ENCODE assay signal across 1 cellular context in the genomic region with DNA sequence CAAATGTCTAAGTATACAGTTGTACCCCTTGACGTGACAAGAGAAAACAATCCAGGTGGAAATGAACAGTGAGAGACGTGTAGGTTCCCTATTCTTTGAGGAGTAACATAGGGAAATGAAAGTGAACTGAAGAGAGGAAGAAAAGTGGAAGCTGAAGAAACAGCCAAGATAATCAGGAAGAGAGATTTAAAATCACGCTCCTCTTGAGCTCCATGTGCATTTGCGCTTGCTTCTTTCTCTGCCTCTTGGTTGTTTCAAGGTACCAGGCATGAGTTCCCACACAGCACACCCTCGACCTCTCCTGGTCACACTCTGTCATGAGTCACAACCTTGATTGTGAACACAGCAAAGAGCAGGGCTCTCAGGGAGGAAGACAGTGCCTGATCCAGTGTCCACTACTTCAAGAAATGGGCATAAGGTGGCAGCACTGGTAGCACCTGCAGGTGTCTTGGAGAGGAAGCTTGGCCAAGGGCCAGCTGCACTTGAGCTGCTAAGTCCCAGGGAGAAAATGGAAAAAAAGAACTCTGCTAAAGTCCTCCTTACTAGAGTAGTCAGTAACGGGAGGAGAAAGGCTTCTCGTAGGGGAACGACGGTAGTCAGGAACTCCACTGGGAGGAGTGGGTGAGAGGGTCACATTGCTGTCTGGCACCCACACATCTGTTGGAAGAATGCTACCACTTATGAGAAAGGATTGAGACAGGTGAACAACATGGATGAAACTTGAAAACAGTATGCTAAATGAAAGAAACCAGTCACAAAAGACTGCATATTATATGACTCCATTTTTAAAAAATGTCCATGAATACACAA.
TF ChIP-seq lines count a peak whose summit lies in the region.

No MANE protein-coding gene starts in this region.

TF ChIP-seq in K562, 482 proteins besides CTCF, POLR2A, EP300 and RAD21 (continued from another document and continues in another):
- no peak for TF ChIP-seq ATF1 (CRISPR knock-in tag; IDR thresholded peaks at IDR 0.05)
- TF ChIP-seq ATF1 (tag; IDR thresholded peaks at IDR 0.05) = peak; percentile 34; the same call in 1 of the 2 replicates
- no peak for TF ChIP-seq ETV5 (CRISPR knock-in tag; IDR thresholded peaks at IDR 0.05; ENCODE audit: low read depth)
- TF ChIP-seq KAT2B (IDR thresholded peaks at IDR 0.05; ENCODE audit: low read depth, low read length) = no peak
- no peak for TF ChIP-seq KAT7 (CRISPR knock-in tag; IDR thresholded peaks at IDR 0.05; ENCODE audit: borderline replicate concordance)
- no peak for TF ChIP-seq GATAD2B (IDR thresholded peaks at IDR 0.05; ENCODE audit: borderline replicate concordance)
- TF ChIP-seq, protein P1, sequence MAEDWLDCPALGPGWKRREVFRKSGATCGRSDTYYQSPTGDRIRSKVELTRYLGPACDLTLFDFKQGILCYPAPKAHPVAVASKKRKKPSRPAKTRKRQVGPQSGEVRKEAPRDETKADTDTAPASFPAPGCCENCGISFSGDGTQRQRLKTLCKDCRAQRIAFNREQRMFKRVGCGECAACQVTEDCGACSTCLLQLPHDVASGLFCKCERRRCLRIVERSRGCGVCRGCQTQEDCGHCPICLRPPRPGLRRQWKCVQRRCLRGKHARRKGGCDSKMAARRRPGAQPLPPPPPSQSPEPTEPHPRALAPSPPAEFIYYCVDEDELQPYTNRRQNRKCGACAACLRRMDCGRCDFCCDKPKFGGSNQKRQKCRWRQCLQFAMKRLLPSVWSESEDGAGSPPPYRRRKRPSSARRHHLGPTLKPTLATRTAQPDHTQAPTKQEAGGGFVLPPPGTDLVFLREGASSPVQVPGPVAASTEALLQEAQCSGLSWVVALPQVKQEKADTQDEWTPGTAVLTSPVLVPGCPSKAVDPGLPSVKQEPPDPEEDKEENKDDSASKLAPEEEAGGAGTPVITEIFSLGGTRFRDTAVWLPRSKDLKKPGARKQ (CRISPR knock-in tag; IDR thresholded peaks at IDR 0.05) = no peak
- no peak for TF ChIP-seq MCM5 (IDR thresholded peaks at IDR 0.05; ENCODE audit: low read depth)
- no peak for TF ChIP-seq HIVEP1 (CRISPR knock-in tag; IDR thresholded peaks at IDR 0.05)
- no peak for TF ChIP-seq ZNF121 (CRISPR knock-in tag; conservative IDR thresholded peaks at IDR 0.05)
- TF ChIP-seq NELFE (IDR thresholded peaks at IDR 0.05; ENCODE audit: insufficient read depth, insufficient read length) = no peak
- TF ChIP-seq GTF2E2 (tag; IDR thresholded peaks at IDR 0.05) = no peak
- no peak for TF ChIP-seq CREB1 (IDR thresholded peaks at IDR 0.05)
- TF ChIP-seq CREB1 (CRISPR knock-in tag; IDR thresholded peaks at IDR 0.05) = peak; percentile 63; the same call in 1 of the 2 replicates
- no peak for TF ChIP-seq ZNF133 (CRISPR knock-in tag; IDR thresholded peaks at IDR 0.05)
- TF ChIP-seq, protein P2, sequence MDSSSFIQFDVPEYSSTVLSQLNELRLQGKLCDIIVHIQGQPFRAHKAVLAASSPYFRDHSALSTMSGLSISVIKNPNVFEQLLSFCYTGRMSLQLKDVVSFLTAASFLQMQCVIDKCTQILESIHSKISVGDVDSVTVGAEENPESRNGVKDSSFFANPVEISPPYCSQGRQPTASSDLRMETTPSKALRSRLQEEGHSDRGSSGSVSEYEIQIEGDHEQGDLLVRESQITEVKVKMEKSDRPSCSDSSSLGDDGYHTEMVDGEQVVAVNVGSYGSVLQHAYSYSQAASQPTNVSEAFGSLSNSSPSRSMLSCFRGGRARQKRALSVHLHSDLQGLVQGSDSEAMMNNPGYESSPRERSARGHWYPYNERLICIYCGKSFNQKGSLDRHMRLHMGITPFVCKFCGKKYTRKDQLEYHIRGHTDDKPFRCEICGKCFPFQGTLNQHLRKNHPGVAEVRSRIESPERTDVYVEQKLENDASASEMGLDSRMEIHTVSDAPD (CRISPR knock-in tag; IDR thresholded peaks at IDR 0.05) = no peak
- peak; percentile 49; the same call in 1 of the 2 replicates for TF ChIP-seq TCF3 (CRISPR knock-in tag; IDR thresholded peaks at IDR 0.05)
- TF ChIP-seq, protein P3, sequence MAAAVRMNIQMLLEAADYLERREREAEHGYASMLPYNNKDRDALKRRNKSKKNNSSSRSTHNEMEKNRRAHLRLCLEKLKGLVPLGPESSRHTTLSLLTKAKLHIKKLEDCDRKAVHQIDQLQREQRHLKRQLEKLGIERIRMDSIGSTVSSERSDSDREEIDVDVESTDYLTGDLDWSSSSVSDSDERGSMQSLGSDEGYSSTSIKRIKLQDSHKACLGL (CRISPR knock-in tag; IDR thresholded peaks at IDR 0.05; ENCODE audit: borderline replicate concordance, poor library complexity, severe bottlenecking) = no peak
- TF ChIP-seq, protein P4, sequence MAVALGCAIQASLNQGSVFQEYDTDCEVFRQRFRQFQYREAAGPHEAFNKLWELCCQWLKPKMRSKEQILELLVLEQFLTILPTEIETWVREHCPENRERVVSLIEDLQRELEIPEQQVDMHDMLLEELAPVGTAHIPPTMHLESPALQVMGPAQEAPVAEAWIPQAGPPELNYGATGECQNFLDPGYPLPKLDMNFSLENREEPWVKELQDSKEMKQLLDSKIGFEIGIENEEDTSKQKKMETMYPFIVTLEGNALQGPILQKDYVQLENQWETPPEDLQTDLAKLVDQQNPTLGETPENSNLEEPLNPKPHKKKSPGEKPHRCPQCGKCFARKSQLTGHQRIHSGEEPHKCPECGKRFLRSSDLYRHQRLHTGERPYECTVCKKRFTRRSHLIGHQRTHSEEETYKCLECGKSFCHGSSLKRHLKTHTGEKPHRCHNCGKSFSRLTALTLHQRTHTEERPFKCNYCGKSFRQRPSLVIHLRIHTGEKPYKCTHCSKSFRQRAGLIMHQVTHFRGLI (CRISPR knock-in tag; IDR thresholded peaks at IDR 0.05) = no peak
- TF ChIP-seq SPI1 (IDR thresholded peaks at IDR 0.05; ENCODE audit: borderline replicate concordance, low read depth, low read length) = peak; percentile 39; the same call in 1 of the 2 replicates
- no peak for TF ChIP-seq ZKSCAN1 (IDR thresholded peaks at IDR 0.05; ENCODE audit: low read depth, low read length)
- TF ChIP-seq, protein P5, sequence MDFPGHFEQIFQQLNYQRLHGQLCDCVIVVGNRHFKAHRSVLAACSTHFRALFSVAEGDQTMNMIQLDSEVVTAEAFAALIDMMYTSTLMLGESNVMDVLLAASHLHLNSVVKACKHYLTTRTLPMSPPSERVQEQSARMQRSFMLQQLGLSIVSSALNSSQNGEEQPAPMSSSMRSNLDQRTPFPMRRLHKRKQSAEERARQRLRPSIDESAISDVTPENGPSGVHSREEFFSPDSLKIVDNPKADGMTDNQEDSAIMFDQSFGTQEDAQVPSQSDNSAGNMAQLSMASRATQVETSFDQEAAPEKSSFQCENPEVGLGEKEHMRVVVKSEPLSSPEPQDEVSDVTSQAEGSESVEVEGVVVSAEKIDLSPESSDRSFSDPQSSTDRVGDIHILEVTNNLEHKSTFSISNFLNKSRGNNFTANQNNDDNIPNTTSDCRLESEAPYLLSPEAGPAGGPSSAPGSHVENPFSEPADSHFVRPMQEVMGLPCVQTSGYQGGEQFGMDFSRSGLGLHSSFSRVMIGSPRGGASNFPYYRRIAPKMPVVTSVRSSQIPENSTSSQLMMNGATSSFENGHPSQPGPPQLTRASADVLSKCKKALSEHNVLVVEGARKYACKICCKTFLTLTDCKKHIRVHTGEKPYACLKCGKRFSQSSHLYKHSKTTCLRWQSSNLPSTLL (IDR thresholded peaks at IDR 0.05) = no peak
- peak in 1 of 2 experiments; percentile 69; a peak in 1 of 4 replicates for TF ChIP-seq KDM4B (IDR thresholded peaks at IDR 0.05; ENCODE audit: borderline replicate concordance in 2 of 2, low read depth in 1 of 2)
- TF ChIP-seq RFX1 (IDR thresholded peaks at IDR 0.05) = no peak
- TF ChIP-seq POLR2G (IDR thresholded peaks at IDR 0.05; ENCODE audit: low read depth, low read length) = no peak
- TF ChIP-seq, protein P6, sequence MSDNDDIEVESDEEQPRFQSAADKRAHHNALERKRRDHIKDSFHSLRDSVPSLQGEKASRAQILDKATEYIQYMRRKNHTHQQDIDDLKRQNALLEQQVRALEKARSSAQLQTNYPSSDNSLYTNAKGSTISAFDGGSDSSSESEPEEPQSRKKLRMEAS (CRISPR knock-in tag; IDR thresholded peaks at IDR 0.05) = peak; percentile 28; the same call in 1 of the 2 replicates
- TF ChIP-seq, protein P7, sequence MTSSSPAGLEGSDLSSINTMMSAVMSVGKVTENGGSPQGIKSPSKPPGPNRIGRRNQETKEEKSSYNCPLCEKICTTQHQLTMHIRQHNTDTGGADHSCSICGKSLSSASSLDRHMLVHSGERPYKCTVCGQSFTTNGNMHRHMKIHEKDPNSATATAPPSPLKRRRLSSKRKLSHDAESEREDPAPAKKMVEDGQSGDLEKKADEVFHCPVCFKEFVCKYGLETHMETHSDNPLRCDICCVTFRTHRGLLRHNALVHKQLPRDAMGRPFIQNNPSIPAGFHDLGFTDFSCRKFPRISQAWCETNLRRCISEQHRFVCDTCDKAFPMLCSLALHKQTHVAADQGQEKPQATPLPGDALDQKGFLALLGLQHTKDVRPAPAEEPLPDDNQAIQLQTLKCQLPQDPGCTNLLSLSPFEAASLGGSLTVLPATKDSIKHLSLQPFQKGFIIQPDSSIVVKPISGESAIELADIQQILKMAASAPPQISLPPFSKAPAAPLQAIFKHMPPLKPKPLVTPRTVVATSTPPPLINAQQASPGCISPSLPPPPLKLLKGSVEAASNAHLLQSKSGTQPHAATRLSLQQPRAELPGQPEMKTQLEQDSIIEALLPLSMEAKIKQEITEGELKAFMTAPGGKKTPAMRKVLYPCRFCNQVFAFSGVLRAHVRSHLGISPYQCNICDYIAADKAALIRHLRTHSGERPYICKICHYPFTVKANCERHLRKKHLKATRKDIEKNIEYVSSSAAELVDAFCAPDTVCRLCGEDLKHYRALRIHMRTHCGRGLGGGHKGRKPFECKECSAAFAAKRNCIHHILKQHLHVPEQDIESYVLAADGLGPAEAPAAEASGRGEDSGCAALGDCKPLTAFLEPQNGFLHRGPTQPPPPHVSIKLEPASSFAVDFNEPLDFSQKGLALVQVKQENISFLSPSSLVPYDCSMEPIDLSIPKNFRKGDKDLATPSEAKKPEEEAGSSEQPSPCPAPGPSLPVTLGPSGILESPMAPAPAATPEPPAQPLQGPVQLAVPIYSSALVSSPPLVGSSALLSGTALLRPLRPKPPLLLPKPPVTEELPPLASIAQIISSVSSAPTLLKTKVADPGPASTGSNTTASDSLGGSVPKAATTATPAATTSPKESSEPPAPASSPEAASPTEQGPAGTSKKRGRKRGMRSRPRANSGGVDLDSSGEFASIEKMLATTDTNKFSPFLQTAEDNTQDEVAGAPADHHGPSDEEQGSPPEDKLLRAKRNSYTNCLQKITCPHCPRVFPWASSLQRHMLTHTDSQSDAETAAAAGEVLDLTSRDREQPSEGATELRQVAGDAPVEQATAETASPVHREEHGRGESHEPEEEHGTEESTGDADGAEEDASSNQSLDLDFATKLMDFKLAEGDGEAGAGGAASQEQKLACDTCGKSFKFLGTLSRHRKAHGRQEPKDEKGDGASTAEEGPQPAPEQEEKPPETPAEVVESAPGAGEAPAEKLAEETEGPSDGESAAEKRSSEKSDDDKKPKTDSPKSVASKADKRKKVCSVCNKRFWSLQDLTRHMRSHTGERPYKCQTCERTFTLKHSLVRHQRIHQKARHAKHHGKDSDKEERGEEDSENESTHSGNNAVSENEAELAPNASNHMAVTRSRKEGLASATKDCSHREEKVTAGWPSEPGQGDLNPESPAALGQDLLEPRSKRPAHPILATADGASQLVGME (CRISPR knock-in tag; IDR thresholded peaks at IDR 0.05) = 0 out of 2 replicates have a peak, but pooled peaks have one; percentile 25
- TF ChIP-seq RBM22 (IDR thresholded peaks at IDR 0.05; ENCODE audit: low read depth, low read length, poor library complexity, severe bottlenecking) = no peak
- TF ChIP-seq POLR3A (IDR thresholded peaks at IDR 0.05; ENCODE audit: borderline replicate concordance, extremely low read depth, insufficient read depth, insufficient read length) = no peak
- no peak for TF ChIP-seq ZNF408 (CRISPR knock-in tag; IDR thresholded peaks at IDR 0.05; ENCODE audit: low read depth)
- TF ChIP-seq ZNF778 (CRISPR knock-in tag; IDR thresholded peaks at IDR 0.05) = no peak
- 0 out of 2 replicates have a peak, but pooled peaks have one; percentile 65 for TF ChIP-seq TARDBP (IDR thresholded peaks at IDR 0.05)
- peak; percentile 58; the same call in 1 of the 2 replicates for TF ChIP-seq ZNF589 (CRISPR knock-in tag; IDR thresholded peaks at IDR 0.05; ENCODE audit: low read depth)
- TF ChIP-seq, protein P8, sequence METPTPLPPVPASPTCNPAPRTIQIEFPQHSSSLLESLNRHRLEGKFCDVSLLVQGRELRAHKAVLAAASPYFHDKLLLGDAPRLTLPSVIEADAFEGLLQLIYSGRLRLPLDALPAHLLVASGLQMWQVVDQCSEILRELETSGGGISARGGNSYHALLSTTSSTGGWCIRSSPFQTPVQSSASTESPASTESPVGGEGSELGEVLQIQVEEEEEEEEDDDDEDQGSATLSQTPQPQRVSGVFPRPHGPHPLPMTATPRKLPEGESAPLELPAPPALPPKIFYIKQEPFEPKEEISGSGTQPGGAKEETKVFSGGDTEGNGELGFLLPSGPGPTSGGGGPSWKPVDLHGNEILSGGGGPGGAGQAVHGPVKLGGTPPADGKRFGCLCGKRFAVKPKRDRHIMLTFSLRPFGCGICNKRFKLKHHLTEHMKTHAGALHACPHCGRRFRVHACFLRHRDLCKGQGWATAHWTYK (CRISPR knock-in tag; IDR thresholded peaks at IDR 0.05) = no peak
- TF ChIP-seq ZZZ3 (IDR thresholded peaks at IDR 0.05) = no peak
- no peak for TF ChIP-seq BCOR (IDR thresholded peaks at IDR 0.05)
- TF ChIP-seq ZFX (CRISPR knock-in tag; IDR thresholded peaks at IDR 0.05) = no peak
- peak; percentile 23; the same call in 1 of the 2 replicates for TF ChIP-seq NFE2 (IDR thresholded peaks at IDR 0.05; ENCODE audit: low read depth)
- no peak for TF ChIP-seq HEY1 (CRISPR knock-in tag; IDR thresholded peaks at IDR 0.05; ENCODE audit: borderline replicate concordance)
- no peak for TF ChIP-seq ZC3H4 (CRISPR knock-in tag; IDR thresholded peaks at IDR 0.05; ENCODE audit: borderline replicate concordance)
- TF ChIP-seq, protein P9, sequence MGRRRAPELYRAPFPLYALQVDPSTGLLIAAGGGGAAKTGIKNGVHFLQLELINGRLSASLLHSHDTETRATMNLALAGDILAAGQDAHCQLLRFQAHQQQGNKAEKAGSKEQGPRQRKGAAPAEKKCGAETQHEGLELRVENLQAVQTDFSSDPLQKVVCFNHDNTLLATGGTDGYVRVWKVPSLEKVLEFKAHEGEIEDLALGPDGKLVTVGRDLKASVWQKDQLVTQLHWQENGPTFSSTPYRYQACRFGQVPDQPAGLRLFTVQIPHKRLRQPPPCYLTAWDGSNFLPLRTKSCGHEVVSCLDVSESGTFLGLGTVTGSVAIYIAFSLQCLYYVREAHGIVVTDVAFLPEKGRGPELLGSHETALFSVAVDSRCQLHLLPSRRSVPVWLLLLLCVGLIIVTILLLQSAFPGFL (CRISPR knock-in tag; IDR thresholded peaks at IDR 0.05) = 0 out of 2 replicates have a peak, but pooled peaks have one; percentile 30
- TF ChIP-seq ARHGAP35 (IDR thresholded peaks at IDR 0.05; ENCODE audit: partially characterized antibody) = no peak
